In the genomic region with DNA sequence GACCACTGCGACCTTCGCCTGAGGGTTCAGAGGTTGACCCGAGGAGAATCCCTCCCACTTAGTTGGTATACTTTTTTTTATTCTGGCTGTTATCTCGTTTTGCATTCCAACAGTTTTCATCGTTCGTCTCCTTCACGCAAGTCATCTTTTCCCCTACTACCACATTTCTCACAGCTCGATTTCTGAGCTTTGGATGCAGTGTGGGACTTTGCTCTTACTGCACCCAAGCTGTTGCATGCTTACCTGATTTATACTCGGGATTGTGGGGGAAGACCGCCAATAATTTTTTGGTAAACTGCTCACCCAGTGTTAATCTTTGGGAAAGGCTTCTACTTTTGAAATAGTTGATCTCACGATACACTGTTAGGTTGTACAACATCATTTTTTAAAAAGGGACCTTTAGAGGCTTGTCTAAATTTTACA, we compare ENCODE assay signal across 8 cellular contexts. TPM values are rescaled to one million over a fixed set of nuclear protein-coding genes. Genes with fewer than 3 reads are reported as not detected.
DNase-seq lines count a peak whose midpoint lies in the region; ATAC-seq and TF ChIP-seq lines count a peak whose summit lies in the region.

No MANE protein-coding gene starts in this region.

- H3K27ac ChIP-seq in right lobe of liver (peak overlapping the region; percentile 86 to 97 (median 96)), transverse colon (peak overlapping the region; percentile 93 to 96 (median 95))

- H3K36me3 Mint-ChIP-seq in activated naive CD4-positive, alpha-beta T cell treated with anti-CD3 and anti-CD28 coated beads for 36 hours (ENCODE audit: low read depth), result no peaks in the 10 kb centered on the region

- DNase-seq in activated naive CD4-positive, alpha-beta T cell treated with anti-CD3 and anti-CD28 coated beads for 36 hours, result no peak
- DNase-seq in activated naive CD4-positive, alpha-beta T cell treated with Interleukin-2 at 50 U/mL for 16 hours, result no peak
- DNase-seq in amniotic epithelial cell (ENCODE audit: low read depth) (peak; percentile 85), right lobe of liver (no peak), transverse colon (no peak), GM13976 (ENCODE audit: low spot score) (no peak)

- H3K27ac Mint-ChIP-seq in activated naive CD4-positive, alpha-beta T cell treated with anti-CD3 and anti-CD28 coated beads for 36 hours, result peak overlapping the region; percentile 89

- in situ Hi-C loops in transverse colon (cut with MboI; ENCODE audit: low pct_ligation_motif_present in 1 of 4, low pct_unique_long_range_greater_than_20kb in 1 of 4, low sequenced_read_pairs in 3 of 4), result loop anchor here in 1 of 4 donors (25.0 kb wide), 1 partner anchor 199 kb away; no protein-coding TSS in a partner anchor
- in situ Hi-C loops in GM13976 (cut with MboI; ENCODE audit: low sequenced_read_pairs, unreplicated experiment), result no loop called here

- peak overlapping the region; percentile 86 for H3K4me3 Mint-ChIP-seq in activated naive CD4-positive, alpha-beta T cell treated with anti-CD3 and anti-CD28 coated beads for 36 hours

- no peaks in the 10 kb centered on the region for H3K9me3 Mint-ChIP-seq in activated naive CD4-positive, alpha-beta T cell treated with anti-CD3 and anti-CD28 coated beads for 36 hours

- no peaks in the 10 kb centered on the region for H3K27me3 Mint-ChIP-seq in activated naive CD4-positive, alpha-beta T cell treated with anti-CD3 and anti-CD28 coated beads for 36 hours (ENCODE audit: low read depth)

- CTCF ChIA-PET in activated naive CD4-positive, alpha-beta T cell treated with anti-CD3 and anti-CD28 coated beads for 36 hours (lab: Charles Lee), result interaction anchor here (0.7 to 1.5 kb wide), 2 partner anchors 193 to 370 kb away, joined by 3 to 5 read pairs; no protein-coding TSS in a partner anchor

- H3K9me3 ChIP-seq in right lobe of liver (no peaks in the 10 kb centered on the region), transverse colon (no peaks in the 10 kb centered on the region)

- H3K4me3 ChIP-seq in right lobe of liver, result peak overlapping the region; percentile 76 to 97 (median 81)
- H3K4me3 ChIP-seq in transverse colon, result peak overlapping the region; percentile 71 to 87 (median 76)

- 2% methylated on average over 11 of the region's 11 CpGs for WGBS in right lobe of liver (ENCODE audit: insufficient coverage, low coverage, low lambda C conversion rate, missing lambda C conversion rate)
- WGBS in transverse colon (ENCODE audit: low coverage in 1 of 2), 2 donors, result 2 to 5% methylated on average over 11 of the region's 11 CpGs

- H3K36me3 ChIP-seq in right lobe of liver (no peaks in the 10 kb centered on the region), transverse colon (no peaks in the 10 kb centered on the region)

- peak in 1 of 4 donors; percentile 3 for ATAC-seq in right lobe of liver
- no peak for ATAC-seq in HG02938 (IDR thresholded peaks at IDR 0.05; ENCODE audit: unreplicated experiment)
- no peak for ATAC-seq in HG03175 (IDR thresholded peaks at IDR 0.05; ENCODE audit: unreplicated experiment)

- no peak for TF ChIP-seq EP300 in transverse colon (IDR thresholded peaks at IDR 0.05; ENCODE audit: low read depth)

- no peaks in the 10 kb centered on the region for H3K27me3 ChIP-seq in right lobe of liver
- H3K27me3 ChIP-seq in transverse colon, result no peaks in the 10 kb centered on the region

- intact Hi-C loops in activated naive CD4-positive, alpha-beta T cell treated with anti-CD3 and anti-CD28 coated beads for 36 hours (cut with micrococcal nuclease), result loop anchor here (2.0 to 10.0 kb wide), 4 partner anchors 231 to 1737 kb away; partner anchors contain the start of genes CLDND1, PCNP, TMEM45A and ZBTB11
- intact Hi-C loops in right lobe of liver (cut with DNase I), result no loop called here
- intact Hi-C loops in transverse colon (cut with DNase I; ENCODE audit: low total_unique reads), result no loop called here

- TF ChIP-seq POLR2A in right lobe of liver (IDR thresholded peaks at IDR 0.05) (no peak), transverse colon (IDR thresholded peaks at IDR 0.05) (no peak)

- peaks cover 60% of the 10 kb centered on the region for H3K4me1 Mint-ChIP-seq in activated naive CD4-positive, alpha-beta T cell treated with anti-CD3 and anti-CD28 coated beads for 36 hours (ENCODE audit: low read depth)

- H3K4me1 ChIP-seq in right lobe of liver, result peaks cover 0 to 29% (median 6%) of the 10 kb centered on the region in 4 donors
- peaks cover 23 to 61% (median 28%) of the 10 kb centered on the region in 4 donors for H3K4me1 ChIP-seq in transverse colon

- TF ChIP-seq CTCF in right lobe of liver (IDR thresholded peaks at IDR 0.05) (no peak), transverse colon (IDR thresholded peaks at IDR 0.05) (no peak), GM13976 (IDR thresholded peaks at IDR 0.05; ENCODE audit: borderline replicate concordance, control extremely low read depth, extremely low read depth, insufficient read depth, missing control alignments) (no peak)

RNA-seq across cellular contexts. Expression of gene TBC1D23, which starts 0.7 kb away (rescaled TPM):
- total RNA-seq in activated naive CD4-positive, alpha-beta T cell treated with anti-CD3 and anti-CD28 coated beads for 36 hours, result 10 to 100 TPM; 14.1 to 15.8 TPM
- total RNA-seq in right lobe of liver (10 to 100 TPM; 13.9 to 26.2 (median 21.5) TPM), transverse colon (10 to 100 TPM; 15.5 to 42.5 (median 34.5) TPM)
